13 cellular contexts compared by ENCODE assay signal in genomic region chr4:144374065-144374464, GRCh38.
A peak's percentile ranks its signal among the peaks of the same experiment; 100 is the strongest.
DNase-seq lines count a peak whose midpoint lies in the region; ATAC-seq, FAIRE-seq and TF ChIP-seq lines count a peak whose summit lies in the region.
"Had no signal": no experiment of that assay in that cellular context is flagged by ENCODE, and none has a peak within 500 bp of the region (broad histone marks: within the 10 kb centered on the region; RNA-seq: fewer than 3 reads in every experiment).

No MANE protein-coding gene starts in this region.

- no peak overlapping the region for H4K91ac ChIP-seq in H1 (replicated peaks; ENCODE audit: insufficient read length, low read length)

- TF ChIP-seq EP300 in H1 (IDR thresholded peaks at IDR 0.05; ENCODE audit: borderline replicate concordance in 1 of 2, low read depth in 2 of 2, low read length in 2 of 2) (no peak), esophagus muscularis mucosa (IDR thresholded peaks at IDR 0.05) (no peak)

- H2AK5ac ChIP-seq in H1 (ENCODE audit: low read depth, low read length) = no peak overlapping the region

- FAIRE-seq in H1 (lab: Jason Lieb, UNC) = no peak
- FAIRE-seq: astrocyte had no signal

- no peak overlapping the region for H3K56ac ChIP-seq in H1 (replicated peaks; ENCODE audit: insufficient read length, low read depth, low read length)

- H3K14ac ChIP-seq in H1 (ENCODE audit: insufficient read length) = no peak overlapping the region

- no peak overlapping the region for H4K5ac ChIP-seq in H1 (ENCODE audit: insufficient read length, low read depth, low read length)

- H3K23ac ChIP-seq in H1 (ENCODE audit: insufficient read length) = no peak overlapping the region

- H3K4ac ChIP-seq in H1 (replicated peaks; ENCODE audit: insufficient read length, low read depth, low read length) = no peak overlapping the region

- H3K9me3 ChIP-seq in H1 (ENCODE audit: insufficient read depth in 2 of 2, low read depth in 1 of 2, low read length in 1 of 2) (no peaks in the 10 kb centered on the region), prostate gland (no peaks in the 10 kb centered on the region), esophagus muscularis mucosa (no peaks in the 10 kb centered on the region)

- H2AFZ ChIP-seq in H1 (ENCODE audit: low read length) = no peak overlapping the region

- H4K8ac ChIP-seq in H1 (ENCODE audit: extremely low read depth, insufficient read depth, low read length) = no peak overlapping the region

- H3K79me1 ChIP-seq in H1 (ENCODE audit: low read depth, low read length) = no peaks in the 10 kb centered on the region

- H2BK120ac ChIP-seq in H1 (replicated peaks; ENCODE audit: low read depth, low read length) = no peak overlapping the region

- H2BK20ac ChIP-seq in H1 (ENCODE audit: low read length) = no peak overlapping the region

- TF ChIP-seq CTCF in H1 (IDR thresholded peaks at IDR 0.05; ENCODE audit: control extremely low read depth in 1 of 3, insufficient read depth in 1 of 3, low read depth in 1 of 3, low read length in 3 of 3) = no peak
- TF ChIP-seq CTCF in coronary artery (IDR thresholded peaks at IDR 0.05) = no peak
- TF ChIP-seq CTCF in prostate gland (IDR thresholded peaks at IDR 0.05) = no peak
- no peak for TF ChIP-seq CTCF in esophagus muscularis mucosa (IDR thresholded peaks at IDR 0.05)

- no peak overlapping the region for H2BK5ac ChIP-seq in H1 (ENCODE audit: low read depth, low read length)

- no peaks in the 10 kb centered on the region for H4K20me1 ChIP-seq in H1 (replicated peaks in 1 of 2; ENCODE audit: control insufficient read depth in 1 of 2, insufficient read depth in 2 of 2, low read length in 2 of 2)

- no peaks in the 10 kb centered on the region for H3K79me2 ChIP-seq in H1 (ENCODE audit: control insufficient read depth in 1 of 2, insufficient read depth in 2 of 2, low read length in 2 of 2)

- no peak overlapping the region for H2BK15ac ChIP-seq in H1 (ENCODE audit: low read length)

- CTCF ChIA-PET in H1 (lab: Charles Lee; ENCODE audit: partially characterized antibody) = no interaction called here

- H3K36me3 ChIP-seq in H1 (ENCODE audit: control insufficient read depth in 2 of 4, insufficient read depth in 4 of 4, low read length in 3 of 4) (no peaks in the 10 kb centered on the region), prostate gland (no peaks in the 10 kb centered on the region), esophagus muscularis mucosa (no peaks in the 10 kb centered on the region)

- no peak for DNase-seq in H1 (ENCODE audit: low read depth in 1 of 2, low spot score in 2 of 2)
- no peak for DNase-seq in coronary artery (ENCODE audit: low spot score)
- DNase-seq in prostate gland (ENCODE audit: low spot score) = no peak
- DNase-seq in esophagus muscularis mucosa (ENCODE audit: extremely low spot score) = no peak
- DNase-seq in HuH-7.5 (ENCODE audit: low spot score) = no peak
- DNase-seq: DMS 273 treated with DMSO at 0.1 percent for 48 hours, kidney glomerular epithelial cell, NCI-H1694 had no signal

- H3K4me3 ChIP-seq in H1 (ENCODE audit: extremely low read depth in 1 of 4, insufficient read depth in 2 of 4, low read depth in 3 of 4, low read length in 4 of 4) (no peak overlapping the region), coronary artery (no peak overlapping the region), prostate gland (no peak overlapping the region), esophagus muscularis mucosa (no peak overlapping the region)

- intact Hi-C loops in prostate gland (cut with DNase I) (no loop called here), esophagus muscularis mucosa (cut with DNase I) (no loop called here)

- POLR2A ChIA-PET in H1 (lab: Charles Lee; ENCODE audit: partially characterized antibody) = no interaction called here

- no peaks in the 10 kb centered on the region for H3K4me1 ChIP-seq in H1 (replicated peaks in 1 of 4; ENCODE audit: control insufficient read depth in 3 of 4, insufficient read depth in 4 of 4, low read length in 3 of 4)
- no peaks in the 10 kb centered on the region for H3K4me1 ChIP-seq in prostate gland (replicated peaks)
- no peaks in the 10 kb centered on the region for H3K4me1 ChIP-seq in esophagus muscularis mucosa

- WGBS in H1 (ENCODE audit: extremely low coverage in 1 of 2, insufficient coverage in 1 of 2, insufficient read length in 1 of 2, insufficient replicate concordance in 2 of 2, low coverage in 1 of 2, low lambda C conversion rate in 2 of 2, missing lambda C conversion rate in 1 of 2), 2 experiments = 76% methylated on average over 5 of the region's 5 CpGs; no CpG with 5 or more reads in 1 of the 2 experiments
- 81% methylated on average over 5 of the region's 5 CpGs for whole genome bisulfite sequencing in prostate gland
- WGBS in esophagus muscularis mucosa = 82% methylated on average over 5 of the region's 5 CpGs

- H3K4me2 ChIP-seq in H1 (ENCODE audit: insufficient read depth in 1 of 2, low read depth in 2 of 2, low read length in 2 of 2) = no peak overlapping the region

- no peak overlapping the region for H2BK12ac ChIP-seq in H1 (ENCODE audit: low read depth, low read length)

- peak; percentile 97 for ATAC-seq in GM18519 (IDR thresholded peaks at IDR 0.05; ENCODE audit: low FRiP score, unreplicated experiment)
- ATAC-seq in GM21381 (IDR thresholded peaks at IDR 0.05; ENCODE audit: unreplicated experiment) = peak; percentile 78
- ATAC-seq in HG03066 (IDR thresholded peaks at IDR 0.05; ENCODE audit: low read depth, unreplicated experiment) = peak; percentile 69

- H3K23me2 ChIP-seq in H1 (ENCODE audit: low read depth, low read length) = no peaks in the 10 kb centered on the region

- H3K18ac ChIP-seq in H1 (ENCODE audit: extremely low read depth, low read length) = peak overlapping the region; percentile 13; the same call in 1 of the 2 replicates

- TF ChIP-seq POLR2A in H1 (IDR thresholded peaks at IDR 0.05; ENCODE audit: control extremely low read depth in 1 of 2, low read depth in 2 of 2, low read length in 2 of 2) = no peak
- TF ChIP-seq POLR2A in prostate gland (IDR thresholded peaks at IDR 0.05) = no peak
- no peak for TF ChIP-seq POLR2A in esophagus muscularis mucosa (IDR thresholded peaks at IDR 0.05; ENCODE audit: low read depth)

- no peak overlapping the region for H3K27ac ChIP-seq in H1 (ENCODE audit: low read depth, low read length)
- H3K27ac ChIP-seq in coronary artery = no peak overlapping the region
- no peak overlapping the region for H3K27ac ChIP-seq in prostate gland
- no peak overlapping the region for H3K27ac ChIP-seq in esophagus muscularis mucosa (replicated peaks in 1 of 4)
- H3K27ac ChIP-seq: HL-60 had no signal

- TF ChIP-seq RAD21 in H1 (IDR thresholded peaks at IDR 0.05 in 1 of 2, conservative IDR thresholded peaks at IDR 0.05 in 1 of 2; ENCODE audit: low read depth in 2 of 2, low read length in 2 of 2) = no peak

- H3K9ac ChIP-seq in H1 (replicated peaks in 1 of 4; ENCODE audit: extremely low read depth in 1 of 4, low read depth in 3 of 4, low read length in 3 of 4) = no peak overlapping the region

- no peaks in the 10 kb centered on the region for H3K27me3 ChIP-seq in H1 (replicated peaks in 1 of 4; ENCODE audit: control insufficient read depth in 3 of 4, extremely low read depth in 1 of 4, insufficient read depth in 3 of 4, low read length in 3 of 4)
- H3K27me3 ChIP-seq in prostate gland (replicated peaks; ENCODE audit: insufficient read depth) = no peaks in the 10 kb centered on the region
- no peaks in the 10 kb centered on the region for H3K27me3 ChIP-seq in esophagus muscularis mucosa

TF ChIP-seq in H1, 55 proteins besides CTCF, POLR2A, EP300 and RAD21:
- TF ChIP-seq GTF2F1 (IDR thresholded peaks at IDR 0.05; ENCODE audit: borderline replicate concordance, low read depth, low read length) (no peak), CBX8 (IDR thresholded peaks at IDR 0.05; ENCODE audit: borderline replicate concordance, low read depth, low read length) (no peak), JUND (IDR thresholded peaks at IDR 0.05; ENCODE audit: low read length) (peak; percentile 73; the same call in 1 of the 2 replicates), NRF1 (IDR thresholded peaks at IDR 0.05; ENCODE audit: low read depth, low read length) (no peak), ATF2 (IDR thresholded peaks at IDR 0.05; ENCODE audit: low read length) (no peak), CHD1 (IDR thresholded peaks at IDR 0.05; ENCODE audit: low read depth, low read length) (no peak), MAFK (IDR thresholded peaks at IDR 0.05; ENCODE audit: low read depth, low read length) (peak; percentile 66; the same call in 1 of the 2 replicates), RFX5 (IDR thresholded peaks at IDR 0.05; ENCODE audit: borderline replicate concordance, low read depth, low read length) (no peak), BACH1 (IDR thresholded peaks at IDR 0.05; ENCODE audit: low read length) (peak; percentile 80), CTBP2 (IDR thresholded peaks at IDR 0.05; ENCODE audit: borderline replicate concordance, insufficient read depth, insufficient read length, low read length) (no peak), TCF12 (IDR thresholded peaks at IDR 0.05; ENCODE audit: low read depth, low read length) (no peak), USF2 (IDR thresholded peaks at IDR 0.05; ENCODE audit: low read length) (no peak), RXRA (IDR thresholded peaks at IDR 0.05; ENCODE audit: insufficient read depth, low read depth, low read length) (no peak)
